In genomic region chr7:155209920-155210319, GRCh38 we compare ENCODE assay signal across 2 cellular contexts.
TF ChIP-seq lines count a peak whose summit lies in the region.

No MANE protein-coding gene starts in this region.

TF ChIP-seq in GM23338, 12 proteins besides CTCF, POLR2A, EP300 and RAD21 (continued from another document):
- TF ChIP-seq REST (IDR thresholded peaks at IDR 0.05; ENCODE audit: unreplicated experiment) (no peak), STAT1 (IDR thresholded peaks at IDR 0.05; ENCODE audit: unreplicated experiment) (no peak), ETS1 (IDR thresholded peaks at IDR 0.05) (no peak), ZNF462 (CRISPR knock-in tag; IDR thresholded peaks at IDR 0.05) (no peak), NANOG (IDR thresholded peaks at IDR 0.05; ENCODE audit: borderline replicate concordance) (no peak), ZNF331 (CRISPR knock-in tag; IDR thresholded peaks at IDR 0.05; ENCODE audit: low read depth) (no peak)

TF ChIP-seq in IMR-90, 13 proteins besides CTCF, POLR2A, EP300 and RAD21 (continued from another document):
- TF ChIP-seq MXI1 (IDR thresholded peaks at IDR 0.05; ENCODE audit: borderline replicate concordance, low read depth, low read length): no peak
- TF ChIP-seq MAZ (IDR thresholded peaks at IDR 0.05; ENCODE audit: borderline replicate concordance, low read depth, low read length): no peak
- TF ChIP-seq MAFK (IDR thresholded peaks at IDR 0.05; ENCODE audit: low read depth, low read length): no peak
- no peak for TF ChIP-seq FOS (IDR thresholded peaks at IDR 0.05; ENCODE audit: low read depth, low read length)
- TF ChIP-seq BHLHE40 (IDR thresholded peaks at IDR 0.05; ENCODE audit: low read depth, low read length): no peak
- TF ChIP-seq SMC3 (IDR thresholded peaks at IDR 0.05; ENCODE audit: low read depth, low read length): no peak
